17 cellular contexts compared by ENCODE assay signal in genomic region chrX:139429913-139430312, GRCh38.
A peak's percentile ranks its signal among the peaks of the same experiment; 100 is the strongest.
DNase-seq lines count a peak whose midpoint lies in the region; FAIRE-seq and TF ChIP-seq lines count a peak whose summit lies in the region.
"Had no signal": no experiment of that assay in that cellular context is flagged by ENCODE, and none has a peak within 500 bp of the region (broad histone marks: within the 10 kb centered on the region; RNA-seq: fewer than 3 reads in every experiment).

No MANE protein-coding gene starts in this region.

- peak; percentile 0 for DNase-seq in ACHN
- DNase-seq in HEK293T (ENCODE audit: extremely low spot score), result peak; percentile 13
- peak; percentile 16 for DNase-seq in astrocyte (ENCODE audit: low read depth)
- DNase-seq in kidney tubule cell (ENCODE audit: low spot score), result peak; percentile 26
- no peak for DNase-seq in NCI-H446 (lab: John Stamatoyannopoulos, UW)
- no peak for DNase-seq in esophagus squamous epithelium (lab: John Stamatoyannopoulos, UW)
- DNase-seq in tibial artery, result no peak
- no peak for DNase-seq in T-helper 1 cell
- DNase-seq: activated CD4-positive, CD25-positive, alpha-beta regulatory T cell treated with anti-CD3 and anti-CD28 coated beads, Interleukin-2, amount 50 U/mL, for 72 hours; AML-193; EL; islet precursor cell; MM.1S; Right ventricle myocardium superior; spleen had no signal

- intact Hi-C loops in esophagus squamous epithelium (cut with DNase I), result no loop called here
- intact Hi-C loops in tibial artery (cut with DNase I; ENCODE audit: low total_unique reads), result no loop called here

- H3K79me2 ChIP-seq in astrocyte (ENCODE audit: insufficient read depth, low read length), result no peaks in the 10 kb centered on the region

- no peak overlapping the region for H2AFZ ChIP-seq in astrocyte (ENCODE audit: low read depth, low read length)

- H3K9me3 ChIP-seq in astrocyte (ENCODE audit: insufficient read depth, low read depth, low read length) (no peaks in the 10 kb centered on the region), esophagus squamous epithelium (no peaks in the 10 kb centered on the region), tibial artery (no peaks in the 10 kb centered on the region)
- H3K9me3 ChIP-seq: spleen had no signal

- no peak overlapping the region for H3K4me2 ChIP-seq in astrocyte (ENCODE audit: low read length)

- H3K36me3 Mint-ChIP-seq in astrocyte (ENCODE audit: low read depth, unreplicated experiment), result no peaks in the 10 kb centered on the region
- H3K36me3 Mint-ChIP-seq: natural killer cell treated with Interleukin-12 subunit alpha and Interleukin-12 subunit beta and Interleukin-15 and Interleukin-18, amount 100 ng/mL, for 72 hours had no signal

- H3K27me3 ChIP-seq in astrocyte (ENCODE audit: insufficient read depth, low read length) (no peaks in the 10 kb centered on the region), esophagus squamous epithelium (no peaks in the 10 kb centered on the region), tibial artery (no peaks in the 10 kb centered on the region)
- H3K27me3 ChIP-seq: spleen had no signal

- no peak for TF ChIP-seq CTCF in astrocyte (IDR thresholded peaks at IDR 0.05; ENCODE audit: insufficient read depth, low read depth, low read length)
- TF ChIP-seq CTCF in esophagus squamous epithelium (IDR thresholded peaks at IDR 0.05), result no peak
- TF ChIP-seq CTCF in tibial artery (IDR thresholded peaks at IDR 0.05), result no peak

- in situ Hi-C loops in ACHN (cut with HindIII; ENCODE audit: low pct_ligation_motif_present, low pct_unique_long_range_greater_than_20kb, low sequenced_read_pairs), result no loop called here

- FAIRE-seq in astrocyte (lab: Jason Lieb, UNC), result peak; percentile 90

- TF ChIP-seq POLR2A in esophagus squamous epithelium (IDR thresholded peaks at IDR 0.05), result no peak

- H3K27ac Mint-ChIP-seq in astrocyte (ENCODE audit: unreplicated experiment), result no peak overlapping the region
- H3K27ac Mint-ChIP-seq: natural killer cell treated with Interleukin-12 subunit alpha and Interleukin-12 subunit beta and Interleukin-15 and Interleukin-18, amount 100 ng/mL, for 72 hours had no signal

- H3K4me3 Mint-ChIP-seq in astrocyte (ENCODE audit: unreplicated experiment), result no peak overlapping the region
- H3K4me3 Mint-ChIP-seq: central memory CD8-positive, alpha-beta T cell; natural killer cell treated with Interleukin-12 subunit alpha and Interleukin-12 subunit beta and Interleukin-15 and Interleukin-18, amount 100 ng/mL, for 72 hours had no signal

- no peaks in the 10 kb centered on the region for H3K9me3 Mint-ChIP-seq in astrocyte (ENCODE audit: unreplicated experiment)
- H3K9me3 Mint-ChIP-seq: central memory CD8-positive, alpha-beta T cell; natural killer cell treated with Interleukin-12 subunit alpha and Interleukin-12 subunit beta and Interleukin-15 and Interleukin-18, amount 100 ng/mL, for 72 hours had no signal

- H3K27ac ChIP-seq in astrocyte (ENCODE audit: low read depth, low read length), result no peak overlapping the region
- no peak overlapping the region for H3K27ac ChIP-seq in esophagus squamous epithelium
- H3K27ac ChIP-seq in tibial artery, result no peak overlapping the region
- H3K27ac ChIP-seq: spleen had no signal

- CTCF ChIA-PET in HEK293T (lab: Yijun Ruan, JAX), result no interaction called here

- H3K9ac ChIP-seq in astrocyte (ENCODE audit: low read length), result no peak overlapping the region

- no peaks in the 10 kb centered on the region for H3K27me3 Mint-ChIP-seq in astrocyte (ENCODE audit: low read depth, unreplicated experiment)
- H3K27me3 Mint-ChIP-seq: central memory CD8-positive, alpha-beta T cell had no signal

- H3K36me3 ChIP-seq in astrocyte (ENCODE audit: insufficient read depth, low read length), result no peaks in the 10 kb centered on the region
- H3K36me3 ChIP-seq in esophagus squamous epithelium, result no peaks in the 10 kb centered on the region
- no peaks in the 10 kb centered on the region for H3K36me3 ChIP-seq in tibial artery
- H3K36me3 ChIP-seq: spleen had no signal

- POLR2A ChIA-PET in HEK293T (lab: Yijun Ruan, JAX), result no interaction called here

- H4K20me1 ChIP-seq in astrocyte (ENCODE audit: insufficient read depth, low read length), result no peaks in the 10 kb centered on the region

- 13 to 18% methylated on average over 2 of the region's 2 CpGs for WGBS in esophagus squamous epithelium, 2 donors

- H3K4me1 Mint-ChIP-seq in astrocyte (ENCODE audit: low read depth, unreplicated experiment), result no peaks in the 10 kb centered on the region
- H3K4me1 Mint-ChIP-seq: central memory CD8-positive, alpha-beta T cell had no signal

- H3K4me1 ChIP-seq in astrocyte (ENCODE audit: insufficient read depth, low read length) (no peaks in the 10 kb centered on the region), esophagus squamous epithelium (no peaks in the 10 kb centered on the region), tibial artery (no peaks in the 10 kb centered on the region)
- H3K4me1 ChIP-seq: spleen had no signal

- H3K4me3 ChIP-seq in astrocyte (ENCODE audit: insufficient read depth, low read depth, low read length), result no peak overlapping the region
- no peak overlapping the region for H3K4me3 ChIP-seq in esophagus squamous epithelium
- H3K4me3 ChIP-seq in tibial artery, result no peak overlapping the region
- H3K4me3 ChIP-seq: spleen had no signal

TF ChIP-seq in HEK293T, 16 proteins besides CTCF, POLR2A, EP300 and RAD21:
- TF ChIP-seq TARDBP (IDR thresholded peaks at IDR 0.05) (no peak), PKNOX1 (IDR thresholded peaks at IDR 0.05) (no peak), ELF4 (IDR thresholded peaks at IDR 0.05) (no peak), FOXA1 (IDR thresholded peaks at IDR 0.05) (no peak), ZNF384 (IDR thresholded peaks at IDR 0.05) (no peak), HDGF (IDR thresholded peaks at IDR 0.05; ENCODE audit: borderline replicate concordance) (no peak), ARNT (IDR thresholded peaks at IDR 0.05) (no peak), SP1 (IDR thresholded peaks at IDR 0.05) (no peak), BHLHE40 (IDR thresholded peaks at IDR 0.05; ENCODE audit: borderline replicate concordance) (no peak), FOXM1 (IDR thresholded peaks at IDR 0.05; ENCODE audit: borderline replicate concordance) (no peak), SUZ12 (IDR thresholded peaks at IDR 0.05) (no peak), FOXK2 (IDR thresholded peaks at IDR 0.05) (no peak), LEF1 (IDR thresholded peaks at IDR 0.05; ENCODE audit: borderline replicate concordance) (no peak), L3MBTL2 (conservative IDR thresholded peaks at IDR 0.05) (no peak), NFRKB (IDR thresholded peaks at IDR 0.05) (no peak), CTBP1 (IDR thresholded peaks at IDR 0.05; ENCODE audit: borderline replicate concordance) (no peak)
TF ChIP-seq in HEK293T: peak in this region for 0.

Comparison
In these comparisons a context has a peak if more than half of its experiments do, and no peak if none do; other contexts are left out.
1. DNase-seq: peak in ACHN (single experiment), HEK293T (single experiment), astrocyte (single experiment) and kidney tubule cell (single experiment); none in NCI-H446 (0 of 2), esophagus squamous epithelium (single experiment), tibial artery (0 of 2) and T-helper 1 cell (0 of 5).